In genomic region chr22:29780220-29780619, GRCh38 we compare ENCODE assay signal across 1 cellular context.
TF ChIP-seq lines count a peak whose summit lies in the region.

No MANE protein-coding gene starts in this region.

TF ChIP-seq in HCT116, 20 proteins besides CTCF, POLR2A, EP300 and RAD21 (continued from another document):
- TF ChIP-seq ZBTB33 (IDR thresholded peaks at IDR 0.05; ENCODE audit: extremely low read depth, insufficient replicate concordance, low read length), result no peak
- TF ChIP-seq CBX3 (IDR thresholded peaks at IDR 0.05; ENCODE audit: low read depth), result no peak
- TF ChIP-seq ELF1 (IDR thresholded peaks at IDR 0.05; ENCODE audit: borderline replicate concordance, low read depth), result no peak
- no peak for TF ChIP-seq ZNF274 (IDR thresholded peaks at IDR 0.05; ENCODE audit: low read depth, low read length)
- no peak for TF ChIP-seq CEBPB (IDR thresholded peaks at IDR 0.05; ENCODE audit: low read depth)
- no peak for TF ChIP-seq REST (IDR thresholded peaks at IDR 0.05; ENCODE audit: low read depth)
- TF ChIP-seq ZFX (IDR thresholded peaks at IDR 0.05), result no peak
- TF ChIP-seq YY1 (IDR thresholded peaks at IDR 0.05; ENCODE audit: extremely low read depth, insufficient replicate concordance, low read depth, low read length), result no peak
- TF ChIP-seq JUND (IDR thresholded peaks at IDR 0.05), result no peak
